ENCODE assay signal across 30 cellular contexts in the genomic region with DNA sequence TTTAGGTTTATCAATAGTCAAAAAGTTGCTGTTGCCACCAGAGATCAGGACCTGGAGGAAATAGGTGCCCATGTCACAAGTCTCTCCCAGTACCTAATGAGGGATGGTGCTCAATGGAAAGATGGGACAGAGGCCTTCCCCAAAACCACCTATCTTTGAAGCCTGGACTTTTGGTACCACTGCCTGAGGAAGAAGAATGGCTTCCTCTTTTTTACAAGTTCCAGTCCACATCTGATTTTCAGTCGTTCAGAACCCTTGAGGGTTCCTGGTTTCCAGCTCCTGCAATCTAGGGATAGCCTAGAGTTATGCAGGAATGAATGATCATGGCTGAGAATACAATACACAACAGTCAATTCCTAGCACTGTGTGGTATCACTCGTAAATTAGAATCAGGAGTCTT. TPM values are rescaled to one million over a fixed set of nuclear protein-coding genes. Genes with fewer than 3 reads are reported as not detected.
"Had no signal": no experiment of that assay in that cellular context is flagged by ENCODE, and none has a peak within 500 bp of the region (broad histone marks: within the 10 kb centered on the region; RNA-seq: fewer than 3 reads in every experiment).

No MANE protein-coding gene starts in this region.

- DNase-seq: activated CD4-positive, alpha-beta memory T cell treated with anti-CD3 and anti-CD28 coated beads, Interleukin-2, amount 10 ng/mL, durations not matched to agents 7 days and 5 days; activated CD4-positive, alpha-beta T cell treated with anti-CD3 and anti-CD28 coated beads for 1 hour; activated CD4-positive, alpha-beta T cell treated with anti-CD3 and anti-CD28 coated beads for 36 hours; activated CD4-positive, alpha-beta T cell treated with anti-CD3 and anti-CD28 coated beads for 48 hours; activated CD4-positive, alpha-beta T cell treated with anti-CD3 and anti-CD28 coated beads, Interleukin-2, amount 10 ng/mL, durations not matched to agents 7 days and 5 days; activated CD4-positive, alpha-beta T cell treated with anti-CD3 and anti-CD28 coated beads, Interleukin-2, amount 50 U/mL, for 48 hours; activated CD4-positive, CD25-positive, alpha-beta regulatory T cell; activated CD8-positive, alpha-beta memory T cell treated with anti-CD3 and anti-CD28 coated beads for 24 hours; activated CD8-positive, alpha-beta memory T cell treated with anti-CD3 and anti-CD28 coated beads, Interleukin-2, amount 10 ng/mL, durations not matched to agents 7 days and 5 days; activated CD8-positive, alpha-beta memory T cell treated with anti-CD3 and anti-CD28 coated beads, Interleukin-2, amount 50 U/mL, for 48 hours; activated CD8-positive, alpha-beta T cell treated with anti-CD3 and anti-CD28 coated beads, Interleukin-2, amount 10 ng/mL, durations not matched to agents 7 days and 5 days; activated effector memory CD4-positive, alpha-beta T cell treated with Interleukin-2 at 50 U/mL for 16 hours; activated gamma-delta T cell; activated naive CD4-positive, alpha-beta T cell treated with anti-CD3 and anti-CD28 coated beads, Interleukin-2, amount 10 ng/mL, durations not matched to agents 7 days and 5 days; activated naive CD4-positive, alpha-beta T cell treated with Interleukin-2 at 50 U/mL for 16 hours; activated naive CD8-positive, alpha-beta T cell treated with anti-CD3 and anti-CD28 coated beads, Interleukin-2, amount 10 ng/mL, durations not matched to agents 7 days and 5 days; activated naive CD8-positive, alpha-beta T cell treated with anti-CD3 and anti-CD28 coated beads, Interleukin-2, amount 50 U/mL, for 24 hours; activated T-cell treated with anti-CD3 and anti-CD28 coated beads, Interleukin-2, amount 50 U/mL, for 24 hours; activated T-cell treated with anti-CD3 and anti-CD28 coated beads, Interleukin-2, amount 50 U/mL, for 48 hours; amygdala; anterior cingulate cortex; caudate nucleus; cerebellar nuclear complex; colonic mucosa; T-helper 2 cell; T-helper 9 cell; WERI-Rb-1 had no signal

- H3K9me3 ChIP-seq: ascending aorta, colonic mucosa had no signal

- H3K27ac ChIP-seq: ascending aorta, cardiac muscle cell, colonic mucosa, WERI-Rb-1 had no signal

- H3K4me3 ChIP-seq: ascending aorta, cardiac muscle cell, colonic mucosa had no signal

- FAIRE-seq: bronchial epithelial cell had no signal

- H3K27me3 ChIP-seq: ascending aorta, cardiac muscle cell, colonic mucosa had no signal

- H3K4me1 ChIP-seq: ascending aorta, colonic mucosa had no signal

- H3K36me3 ChIP-seq: ascending aorta, cardiac muscle cell, colonic mucosa, WERI-Rb-1 had no signal

RNA-seq across cellular contexts. Expression of a gene that starts 5.7 kb away (rescaled TPM):
- total RNA-seq: ascending aorta had no signal
